Comparison of ENCODE assay signal across 23 cellular contexts in the genomic region with DNA sequence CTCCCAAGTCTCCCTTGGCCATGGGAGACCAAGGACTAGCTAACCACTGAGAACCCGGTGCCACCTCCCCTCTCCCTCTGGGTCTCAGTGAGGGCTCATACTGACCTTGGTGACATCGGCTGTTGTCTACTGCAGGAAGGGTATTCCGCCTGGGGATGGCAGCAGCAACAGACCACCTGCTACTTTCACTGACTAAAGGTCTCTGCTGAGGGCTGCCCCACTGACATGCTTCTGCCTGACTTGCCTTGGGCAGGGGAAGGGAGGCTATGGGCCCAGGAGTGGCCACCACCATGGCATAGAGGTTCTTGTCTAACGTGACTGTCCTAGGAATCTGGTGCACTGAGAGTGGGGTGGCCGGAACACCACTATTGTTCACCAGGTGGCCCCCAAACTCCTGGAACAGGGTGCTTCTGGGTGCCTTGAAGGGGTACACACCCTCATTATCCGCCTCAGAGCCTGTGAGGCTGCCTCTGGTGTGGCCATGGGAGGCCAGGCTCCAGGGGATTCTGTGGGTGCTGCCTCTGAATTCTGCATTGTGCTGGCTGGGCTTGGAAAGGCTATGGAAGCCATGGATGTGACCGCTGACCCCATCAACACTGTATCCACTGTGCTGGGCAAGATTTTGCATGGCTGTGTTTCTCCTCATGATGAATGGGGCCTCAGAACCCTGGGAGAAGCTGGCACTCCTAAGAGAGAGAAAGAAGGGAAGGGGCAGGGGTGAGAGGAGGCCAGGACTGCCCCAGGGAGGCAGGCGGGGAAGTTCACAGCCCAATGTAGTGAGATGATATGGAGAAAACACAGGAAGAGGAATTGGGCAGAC. TPM values are rescaled to one million over a fixed set of nuclear protein-coding genes. Genes with fewer than 3 reads are reported as not detected.
DNase-seq lines count a peak whose midpoint lies in the region; TF ChIP-seq lines count a peak whose summit lies in the region.
"Had no signal": no experiment of that assay in that cellular context is flagged by ENCODE, and none has a peak within 500 bp of the region (broad histone marks: within the 10 kb centered on the region; RNA-seq: fewer than 3 reads in every experiment).

No MANE protein-coding gene starts in this region.

- peaks cover 0 to 28% (median 0%) of the 10 kb centered on the region in 4 donors for H3K27me3 ChIP-seq in esophagus muscularis mucosa
- H3K27me3 ChIP-seq in uterus = no peaks in the 10 kb centered on the region

- WGBS in esophagus muscularis mucosa = 64% methylated on average over 5 of the region's 8 CpGs

- H3K4me3 ChIP-seq in esophagus muscularis mucosa = no peak overlapping the region
- H3K4me3 ChIP-seq in uterus = no peak overlapping the region
- H3K4me3 ChIP-seq: GM23248, HAP-1, SJCRH30 had no signal

- H3K4me1 Mint-ChIP-seq in activated CD4-positive, alpha-beta memory T cell treated with anti-CD3 and anti-CD28 coated beads, Interleukin-2, amount 10 ng/mL, durations not matched to agents 7 days and 5 days = no peaks in the 10 kb centered on the region
- peaks cover 3% of the 10 kb centered on the region for H3K4me1 Mint-ChIP-seq in activated CD4-positive, alpha-beta memory T cell treated with anti-CD3 and anti-CD28 coated beads for 36 hours (ENCODE audit: low read depth)
- H3K4me1 Mint-ChIP-seq in osteocyte (ENCODE audit: unreplicated experiment) = no peaks in the 10 kb centered on the region
- H3K4me1 Mint-ChIP-seq: CD8-positive, alpha-beta memory T cell had no signal

- H3K27ac ChIP-seq in esophagus muscularis mucosa (replicated peaks in 1 of 4) = no peak overlapping the region
- H3K27ac ChIP-seq in uterus = no peak overlapping the region
- H3K27ac ChIP-seq: 22Rv1, C4-2B, GM23248, SJCRH30 had no signal

- H3K36me3 Mint-ChIP-seq in activated CD4-positive, alpha-beta memory T cell treated with anti-CD3 and anti-CD28 coated beads, Interleukin-2, amount 10 ng/mL, durations not matched to agents 7 days and 5 days (ENCODE audit: low read depth) = no peaks in the 10 kb centered on the region
- H3K36me3 Mint-ChIP-seq in activated CD4-positive, alpha-beta memory T cell treated with anti-CD3 and anti-CD28 coated beads for 36 hours = no peaks in the 10 kb centered on the region
- H3K36me3 Mint-ChIP-seq in osteocyte (ENCODE audit: unreplicated experiment) = no peaks in the 10 kb centered on the region
- H3K36me3 Mint-ChIP-seq: CD8-positive, alpha-beta memory T cell had no signal

- H3K4me1 ChIP-seq in esophagus muscularis mucosa = no peaks in the 10 kb centered on the region
- no peaks in the 10 kb centered on the region for H3K4me1 ChIP-seq in uterus
- H3K4me1 ChIP-seq: HAP-1, SJCRH30 had no signal

- H3K27me3 Mint-ChIP-seq in activated CD4-positive, alpha-beta memory T cell treated with anti-CD3 and anti-CD28 coated beads, Interleukin-2, amount 10 ng/mL, durations not matched to agents 7 days and 5 days = peaks cover 7% of the 10 kb centered on the region
- H3K27me3 Mint-ChIP-seq in activated CD4-positive, alpha-beta memory T cell treated with anti-CD3 and anti-CD28 coated beads for 36 hours = peaks cover 20% of the 10 kb centered on the region
- no peaks in the 10 kb centered on the region for H3K27me3 Mint-ChIP-seq in osteocyte (ENCODE audit: unreplicated experiment)

- H3K36me3 ChIP-seq in esophagus muscularis mucosa = no peaks in the 10 kb centered on the region
- no peaks in the 10 kb centered on the region for H3K36me3 ChIP-seq in uterus
- H3K36me3 ChIP-seq: HAP-1, SJCRH30 had no signal

- TF ChIP-seq POLR2A in esophagus muscularis mucosa (IDR thresholded peaks at IDR 0.05; ENCODE audit: low read depth) (no peak), uterus (IDR thresholded peaks at IDR 0.05) (no peak)

- TF ChIP-seq EP300 in esophagus muscularis mucosa (IDR thresholded peaks at IDR 0.05) = no peak

- TF ChIP-seq CTCF in esophagus muscularis mucosa (IDR thresholded peaks at IDR 0.05) (no peak), osteocyte (IDR thresholded peaks at IDR 0.05) (no peak), uterus (IDR thresholded peaks at IDR 0.05) (no peak)

- POLR2A ChIA-PET in activated CD4-positive, alpha-beta memory T cell treated with anti-CD3 and anti-CD28 coated beads, Interleukin-2, amount 10 ng/mL, durations not matched to agents 7 days and 5 days (lab: Charles Lee) = no interaction called here
- POLR2A ChIA-PET in activated CD4-positive, alpha-beta memory T cell treated with anti-CD3 and anti-CD28 coated beads for 36 hours (lab: Charles Lee) = no interaction called here

- intact Hi-C loops in activated CD4-positive, alpha-beta memory T cell treated with anti-CD3 and anti-CD28 coated beads for 36 hours (cut with micrococcal nuclease) = no loop called here
- intact Hi-C loops in esophagus muscularis mucosa (cut with DNase I) = no loop called here
- intact Hi-C loops in uterus (cut with DNase I; ENCODE audit: low total_unique reads) = no loop called here

- H3K9me3 Mint-ChIP-seq in activated CD4-positive, alpha-beta memory T cell treated with anti-CD3 and anti-CD28 coated beads, Interleukin-2, amount 10 ng/mL, durations not matched to agents 7 days and 5 days = no peaks in the 10 kb centered on the region
- H3K9me3 Mint-ChIP-seq in activated CD4-positive, alpha-beta memory T cell treated with anti-CD3 and anti-CD28 coated beads for 36 hours = no peaks in the 10 kb centered on the region
- H3K9me3 Mint-ChIP-seq in osteocyte (ENCODE audit: unreplicated experiment) = peaks cover 4% of the 10 kb centered on the region
- H3K9me3 Mint-ChIP-seq: CD8-positive, alpha-beta memory T cell had no signal

- CTCF ChIA-PET in activated CD4-positive, alpha-beta memory T cell treated with anti-CD3 and anti-CD28 coated beads, Interleukin-2, amount 10 ng/mL, durations not matched to agents 7 days and 5 days (lab: Charles Lee) = no interaction called here
- CTCF ChIA-PET in activated CD4-positive, alpha-beta memory T cell treated with anti-CD3 and anti-CD28 coated beads for 36 hours (lab: Charles Lee) = no interaction called here

- no peak overlapping the region for H3K4me3 Mint-ChIP-seq in activated CD4-positive, alpha-beta memory T cell treated with anti-CD3 and anti-CD28 coated beads, Interleukin-2, amount 10 ng/mL, durations not matched to agents 7 days and 5 days
- no peak overlapping the region for H3K4me3 Mint-ChIP-seq in activated CD4-positive, alpha-beta memory T cell treated with anti-CD3 and anti-CD28 coated beads for 36 hours
- H3K4me3 Mint-ChIP-seq in osteocyte (ENCODE audit: unreplicated experiment) = no peak overlapping the region
- H3K4me3 Mint-ChIP-seq: CD8-positive, alpha-beta memory T cell had no signal

- H3K27ac Mint-ChIP-seq in activated CD4-positive, alpha-beta memory T cell treated with anti-CD3 and anti-CD28 coated beads, Interleukin-2, amount 10 ng/mL, durations not matched to agents 7 days and 5 days = no peak overlapping the region
- H3K27ac Mint-ChIP-seq in activated CD4-positive, alpha-beta memory T cell treated with anti-CD3 and anti-CD28 coated beads for 36 hours = no peak overlapping the region
- no peak overlapping the region for H3K27ac Mint-ChIP-seq in osteocyte (ENCODE audit: unreplicated experiment)

- peak; percentile 8 for DNase-seq in activated CD4-positive, alpha-beta memory T cell treated with anti-CD3 and anti-CD28 coated beads, Interleukin-2, amount 10 ng/mL, durations not matched to agents 7 days and 5 days
- no peak for DNase-seq in activated CD4-positive, alpha-beta memory T cell treated with anti-CD3 and anti-CD28 coated beads for 36 hours
- DNase-seq in D341Med (ENCODE audit: low spot score) = peak; percentile 8
- peak; percentile 87 for DNase-seq in esophagus muscularis mucosa (ENCODE audit: extremely low spot score)
- DNase-seq in osteocyte (ENCODE audit: extremely low spot score, unreplicated experiment) = peak; percentile 73
- DNase-seq in AG20443 (ENCODE audit: low spot score) = no peak
- no peak for DNase-seq in uterus
- no peak for DNase-seq in OCI-M2 (lab: John Stamatoyannopoulos, UW; ENCODE audit: unreplicated experiment)
- DNase-seq: Calu3; CD8-positive, alpha-beta memory T cell; GM23248; KBM-7; NCI-H1092 treated with DMSO at 0.1 percent for 48 hours; NCI-H146; NCI-H2029; NCI-H2227 treated with DMSO at 0.1 percent for 48 hours; NCI-H510A; NK-92 treated with Interleukin-12 subunit alpha and Interleukin-12 subunit beta, amount 100 ng/mL, for 24 hours; SJCRH30 had no signal

- H3K9me3 ChIP-seq in esophagus muscularis mucosa (no peaks in the 10 kb centered on the region), uterus (no peaks in the 10 kb centered on the region)
- H3K9me3 ChIP-seq: HAP-1, SJCRH30 had no signal

RNA-seq across cellular contexts. Expression of a gene that starts 38.3 kb away (rescaled TPM):
- not detected for total RNA-seq in activated CD4-positive, alpha-beta memory T cell treated with anti-CD3 and anti-CD28 coated beads, Interleukin-2, amount 10 ng/mL, durations not matched to agents 7 days and 5 days
- total RNA-seq in activated CD4-positive, alpha-beta memory T cell treated with anti-CD3 and anti-CD28 coated beads for 36 hours = not detected
- total RNA-seq in esophagus muscularis mucosa = not detected
- total RNA-seq in osteocyte = not detected in 2 replicates
- under 1 TPM in 1 of 4 donors, not detected in 3; 0.14 TPM for total RNA-seq in uterus
- total RNA-seq: Calu3; CD8-positive, alpha-beta memory T cell; Daoy; GM23248; SJCRH30 had no signal

Comparison
In these comparisons a context has a peak if more than half of its experiments do, and no peak if none do; other contexts are left out.
1. DNase-seq: peak in activated CD4-positive, alpha-beta memory T cell treated with anti-CD3 and anti-CD28 coated beads, Interleukin-2, amount 10 ng/mL, durations not matched to agents 7 days and 5 days (single experiment), D341Med (single experiment), esophagus muscularis mucosa (single experiment) and osteocyte (single experiment); none in activated CD4-positive, alpha-beta memory T cell treated with anti-CD3 and anti-CD28 coated beads for 36 hours (single experiment), AG20443 (single experiment), uterus (0 of 2) and OCI-M2 (single experiment).